In genomic region chr10:27393961-27394360, GRCh38 we compare ENCODE assay signal across 34 cellular contexts.
A peak's percentile ranks its signal among the peaks of the same experiment; 100 is the strongest.
DNase-seq lines count a peak whose midpoint lies in the region; FAIRE-seq and TF ChIP-seq lines count a peak whose summit lies in the region.
"Had no signal": no experiment of that assay in that cellular context is flagged by ENCODE, and none has a peak within 500 bp of the region (broad histone marks: within the 10 kb centered on the region; RNA-seq: fewer than 3 reads in every experiment).

No MANE protein-coding gene starts in this region.

- H2BK12ac ChIP-seq in trophoblast cell (ENCODE audit: low read length): no peak overlapping the region

- CTCF ChIA-PET in CD8-positive, alpha-beta memory T cell (lab: Charles Lee): no interaction called here

- FAIRE-seq in HTR-8/SVneo (lab: Jason Lieb, UNC): peak; percentile 23
- FAIRE-seq in bronchial epithelial cell (lab: Jason Lieb, UNC): peak; percentile 58
- FAIRE-seq: A204.1, A549, D721Med had no signal

- no peak overlapping the region for H3K4me2 ChIP-seq in trophoblast cell (ENCODE audit: low read length)
- H3K4me2 ChIP-seq: A549; BLaER1; BLaER1 treated with 17β-estradiol and CSF1 and Interleukin-3, amounts not matched to agents 10 nM and 100 nM had no signal

- H3K9me3 ChIP-seq in trophoblast cell (ENCODE audit: insufficient read depth, low read depth, low read length): peaks cover 3% of the 10 kb centered on the region
- no peaks in the 10 kb centered on the region for H3K9me3 ChIP-seq in CD8-positive, alpha-beta memory T cell (ENCODE audit: low read length)
- H3K9me3 ChIP-seq: BE2C had no signal

- no peak overlapping the region for H3K27ac Mint-ChIP-seq in CD8-positive, alpha-beta memory T cell
- no peak overlapping the region for H3K27ac Mint-ChIP-seq in activated T-helper 1 cell treated with anti-CD3 and anti-CD28 coated beads, Interleukin-12 subunit alpha, Interleukin-12 subunit beta, Interleukin-2, Interleukin-4 antibody, amounts not matched to agents 30 ng/mL and 10 ng/mL and 1 ng/mL, durations not matched to agents 14 hours and 24 hours and 36 hours
- H3K27ac Mint-ChIP-seq: B cell; CD4-positive, alpha-beta memory T cell; CD4-positive, alpha-beta T cell; CD4-positive, CD25-positive, alpha-beta regulatory T cell; CD8-positive, alpha-beta T cell had no signal

- H3K27me3 ChIP-seq in bronchial epithelial cell (ENCODE audit: control insufficient read depth, insufficient read depth, low read length) (no peaks in the 10 kb centered on the region), trophoblast cell (ENCODE audit: insufficient read depth, low read length) (no peaks in the 10 kb centered on the region)
- no peaks in the 10 kb centered on the region for H3K27me3 ChIP-seq in CD8-positive, alpha-beta memory T cell (ENCODE audit: insufficient read depth, low read length, poor library complexity, severe bottlenecking)
- H3K27me3 ChIP-seq: BE2C; BLaER1; BLaER1 treated with 17β-estradiol and CSF1 and Interleukin-3, amounts not matched to agents 10 nM and 100 nM had no signal

- DNase-seq in HTR-8/SVneo (ENCODE audit: insufficient read length, low spot score) (no peak), bronchial epithelial cell (ENCODE audit: low read depth) (no peak), trophoblast cell (peak; percentile 60 to 69), NOMO-1 treated with DMSO at 0.1 percent for 48 hours (lab: John Stamatoyannopoulos, UW; ENCODE audit: unreplicated experiment) (no peak)
- DNase-seq in CD8-positive, alpha-beta memory T cell: no peak
- no peak for DNase-seq in activated T-helper 1 cell treated with anti-CD3 and anti-CD28 coated beads, Interleukin-12 subunit alpha, Interleukin-12 subunit beta, Interleukin-2, Interleukin-4 antibody, amounts not matched to agents 30 ng/mL and 10 ng/mL and 1 ng/mL, durations not matched to agents 14 hours and 24 hours and 36 hours (ENCODE audit: low spot score)
- DNase-seq: 8988T; ACHN; AML-193; BE2C; C1 segment of cervical spinal cord; Caco-2; Calu3; CD4-positive, alpha-beta memory T cell; CD4-positive, alpha-beta T cell; CD4-positive, CD25-positive, alpha-beta regulatory T cell; CD8-positive, alpha-beta T cell; COR-L47; DMS 273 treated with DMSO at 0.1 percent for 48 hours; DMS153; DMS53; DMS79; DMS79 treated with DMSO at 0.1 percent for 48 hours; DND-41; EL had no signal

- no peak overlapping the region for H3K9ac ChIP-seq in trophoblast cell (ENCODE audit: low read length)
- H3K9ac ChIP-seq: BLaER1; BLaER1 treated with 17β-estradiol and CSF1 and Interleukin-3, amounts not matched to agents 10 nM and 100 nM had no signal

- POLR2A ChIA-PET in CD8-positive, alpha-beta memory T cell (lab: Charles Lee): no interaction called here

- H3K27ac ChIP-seq in trophoblast cell (ENCODE audit: low read depth, low read length): no peak overlapping the region
- no peak overlapping the region for H3K27ac ChIP-seq in CD8-positive, alpha-beta memory T cell (ENCODE audit: low read depth, low read length)
- H3K27ac ChIP-seq: 22Rv1; A549; BLaER1; BLaER1 treated with 17β-estradiol and CSF1 and Interleukin-3, amounts not matched to agents 10 nM and 100 nM; C4-2B had no signal

- H3K4me1 ChIP-seq in trophoblast cell (ENCODE audit: control insufficient read depth in 1 of 2, insufficient read depth in 2 of 2, low read length in 2 of 2): no peaks in the 10 kb centered on the region
- H3K4me1 ChIP-seq in CD8-positive, alpha-beta memory T cell (ENCODE audit: insufficient read depth, low read length): no peaks in the 10 kb centered on the region
- H3K4me1 ChIP-seq: A549; BE2C; BLaER1; BLaER1 treated with 17β-estradiol and CSF1 and Interleukin-3, amounts not matched to agents 10 nM and 100 nM; Caco-2 had no signal

- intact Hi-C loops in activated T-helper 1 cell treated with anti-CD3 and anti-CD28 coated beads, Interleukin-12 subunit alpha, Interleukin-12 subunit beta, Interleukin-2, Interleukin-4 antibody, amounts not matched to agents 30 ng/mL and 10 ng/mL and 1 ng/mL, durations not matched to agents 14 hours and 24 hours and 36 hours (cut with micrococcal nuclease): no loop called here

- no peaks in the 10 kb centered on the region for H3K79me2 ChIP-seq in trophoblast cell (ENCODE audit: control insufficient read depth, insufficient read depth, low read length, poor library complexity)

- H3K18ac ChIP-seq in trophoblast cell (ENCODE audit: low read length): no peak overlapping the region

- no peak overlapping the region for H3K4me3 Mint-ChIP-seq in CD8-positive, alpha-beta memory T cell
- H3K4me3 Mint-ChIP-seq in activated T-helper 1 cell treated with anti-CD3 and anti-CD28 coated beads, Interleukin-12 subunit alpha, Interleukin-12 subunit beta, Interleukin-2, Interleukin-4 antibody, amounts not matched to agents 30 ng/mL and 10 ng/mL and 1 ng/mL, durations not matched to agents 14 hours and 24 hours and 36 hours: no peak overlapping the region
- H3K4me3 Mint-ChIP-seq: B cell; CD14-positive monocyte; CD4-positive, alpha-beta memory T cell; CD4-positive, alpha-beta T cell; CD4-positive, CD25-positive, alpha-beta regulatory T cell; CD8-positive, alpha-beta T cell had no signal

- H2AFZ ChIP-seq in trophoblast cell (ENCODE audit: insufficient read depth, low read length, poor library complexity): no peak overlapping the region

- no peak overlapping the region for H2BK5ac ChIP-seq in trophoblast cell (ENCODE audit: low read depth, low read length, poor library complexity)

- no peak overlapping the region for H4K12ac ChIP-seq in trophoblast cell (ENCODE audit: low read depth, low read length)

- H3K36me3 ChIP-seq in bronchial epithelial cell (ENCODE audit: control insufficient read depth, insufficient read depth, low read length) (no peaks in the 10 kb centered on the region), trophoblast cell (ENCODE audit: control insufficient read depth in 1 of 2, insufficient read depth in 2 of 2, low read length in 2 of 2) (no peaks in the 10 kb centered on the region)
- H3K36me3 ChIP-seq in CD8-positive, alpha-beta memory T cell (ENCODE audit: insufficient read depth, low read length): no peaks in the 10 kb centered on the region
- H3K36me3 ChIP-seq: BE2C; BLaER1; BLaER1 treated with 17β-estradiol and CSF1 and Interleukin-3, amounts not matched to agents 10 nM and 100 nM had no signal

- no peak overlapping the region for H4K91ac ChIP-seq in trophoblast cell (ENCODE audit: low read depth, low read length)

- peaks cover 0 to 8% (median 0%) of the 10 kb centered on the region in 3 donors for H3K36me3 Mint-ChIP-seq in CD8-positive, alpha-beta memory T cell
- no peaks in the 10 kb centered on the region for H3K36me3 Mint-ChIP-seq in activated T-helper 1 cell treated with anti-CD3 and anti-CD28 coated beads, Interleukin-12 subunit alpha, Interleukin-12 subunit beta, Interleukin-2, Interleukin-4 antibody, amounts not matched to agents 30 ng/mL and 10 ng/mL and 1 ng/mL, durations not matched to agents 14 hours and 24 hours and 36 hours (ENCODE audit: low read depth)
- H3K36me3 Mint-ChIP-seq: CD14-positive monocyte; CD4-positive, CD25-positive, alpha-beta regulatory T cell; CD8-positive, alpha-beta T cell had no signal

- no peak overlapping the region for H3K23ac ChIP-seq in trophoblast cell (ENCODE audit: low read length)

- H3K4me1 Mint-ChIP-seq in CD8-positive, alpha-beta memory T cell: no peaks in the 10 kb centered on the region
- H3K4me1 Mint-ChIP-seq in activated T-helper 1 cell treated with anti-CD3 and anti-CD28 coated beads, Interleukin-12 subunit alpha, Interleukin-12 subunit beta, Interleukin-2, Interleukin-4 antibody, amounts not matched to agents 30 ng/mL and 10 ng/mL and 1 ng/mL, durations not matched to agents 14 hours and 24 hours and 36 hours (ENCODE audit: low read depth): no peaks in the 10 kb centered on the region
- H3K4me1 Mint-ChIP-seq: B cell; CD14-positive monocyte; CD4-positive, alpha-beta memory T cell; CD4-positive, CD25-positive, alpha-beta regulatory T cell had no signal

- H3K9me3 Mint-ChIP-seq in CD8-positive, alpha-beta memory T cell: peaks cover 0 to 4% (median 0%) of the 10 kb centered on the region in 5 donors
- no peaks in the 10 kb centered on the region for H3K9me3 Mint-ChIP-seq in activated T-helper 1 cell treated with anti-CD3 and anti-CD28 coated beads, Interleukin-12 subunit alpha, Interleukin-12 subunit beta, Interleukin-2, Interleukin-4 antibody, amounts not matched to agents 30 ng/mL and 10 ng/mL and 1 ng/mL, durations not matched to agents 14 hours and 24 hours and 36 hours
- H3K9me3 Mint-ChIP-seq: CD4-positive, alpha-beta T cell; CD8-positive, alpha-beta T cell had no signal

- H2AK5ac ChIP-seq in trophoblast cell (ENCODE audit: low read length): no peak overlapping the region

- H3K27me3 Mint-ChIP-seq in CD8-positive, alpha-beta memory T cell: peaks cover 17 to 44% of the 10 kb centered on the region in 2 donors
- H3K27me3 Mint-ChIP-seq in activated T-helper 1 cell treated with anti-CD3 and anti-CD28 coated beads, Interleukin-12 subunit alpha, Interleukin-12 subunit beta, Interleukin-2, Interleukin-4 antibody, amounts not matched to agents 30 ng/mL and 10 ng/mL and 1 ng/mL, durations not matched to agents 14 hours and 24 hours and 36 hours (ENCODE audit: insufficient read depth): peaks cover 8% of the 10 kb centered on the region

- no peak overlapping the region for H4K8ac ChIP-seq in trophoblast cell (ENCODE audit: low read depth, low read length)

- H3K4ac ChIP-seq in trophoblast cell (ENCODE audit: low read depth, low read length): no peak overlapping the region

- no peak overlapping the region for H3K4me3 ChIP-seq in bronchial epithelial cell (ENCODE audit: low read depth, low read length)
- no peak overlapping the region for H3K4me3 ChIP-seq in trophoblast cell (ENCODE audit: low read depth, low read length)
- H3K4me3 ChIP-seq in CD8-positive, alpha-beta memory T cell (ENCODE audit: low read length): no peak overlapping the region
- H3K4me3 ChIP-seq: A549; BLaER1; BLaER1 treated with 17β-estradiol and CSF1 and Interleukin-3, amounts not matched to agents 10 nM and 100 nM had no signal

- no peak overlapping the region for H3K14ac ChIP-seq in trophoblast cell (ENCODE audit: low read length)

- TF ChIP-seq CTCF in bronchial epithelial cell (IDR thresholded peaks at IDR 0.05; ENCODE audit: insufficient read depth, low read length, severe bottlenecking): no peak

- no peak overlapping the region for H2BK120ac ChIP-seq in trophoblast cell (ENCODE audit: insufficient read depth, low read length, poor library complexity)

- no peaks in the 10 kb centered on the region for H3K79me1 ChIP-seq in trophoblast cell (ENCODE audit: low read length)

- no CpG with 5 or more reads among the region's 4 CpGs for WGBS in trophoblast cell (ENCODE audit: extremely low coverage, insufficient coverage, insufficient read length)

Comparison
In these comparisons a context has a peak if more than half of its experiments do, and no peak if none do; other contexts are left out.
1. DNase-seq: peak in trophoblast cell (2 of 2); none in HTR-8/SVneo (single experiment), bronchial epithelial cell (single experiment), NOMO-1 treated with DMSO at 0.1 percent for 48 hours (single experiment), CD8-positive, alpha-beta memory T cell (0 of 5) and activated T-helper 1 cell treated with anti-CD3 and anti-CD28 coated beads, Interleukin-12 subunit alpha, Interleukin-12 subunit beta, Interleukin-2, Interleukin-4 antibody, amounts not matched to agents 30 ng/mL and 10 ng/mL and 1 ng/mL, durations not matched to agents 14 hours and 24 hours and 36 hours (single experiment).